ENCODE assay signal across 1 cellular context in genomic region chr1:193417945-193418744, GRCh38.
TF ChIP-seq lines count a peak whose summit lies in the region.

No MANE protein-coding gene starts in this region.

TF ChIP-seq in WTC11, 78 proteins besides CTCF, POLR2A, EP300 and RAD21 (continued from another document):
- no peak for TF ChIP-seq PRDM15 (CRISPR knock-in tag; IDR thresholded peaks at IDR 0.05)
- TF ChIP-seq GRHL2 (CRISPR knock-in tag; IDR thresholded peaks at IDR 0.05; ENCODE audit: insufficient replicate concordance, severe bottlenecking): no peak
- TF ChIP-seq IRF2 (CRISPR knock-in tag; IDR thresholded peaks at IDR 0.05; ENCODE audit: borderline replicate concordance, low read depth): no peak
- TF ChIP-seq ZNF138 (CRISPR knock-in tag; conservative IDR thresholded peaks at IDR 0.05): no peak
- TF ChIP-seq ATF6 (CRISPR knock-in tag; IDR thresholded peaks at IDR 0.05): no peak
